7 cellular contexts compared by ENCODE assay signal in genomic region chr9:128124873-128125574, GRCh38. TPM values are rescaled to one million over a fixed set of nuclear protein-coding genes. Genes with fewer than 3 reads are reported as not detected.
DNase-seq lines count a peak whose midpoint lies in the region; ATAC-seq and TF ChIP-seq lines count a peak whose summit lies in the region.

No MANE protein-coding gene starts in this region.

- H3K9me3 Mint-ChIP-seq in activated CD4-positive, alpha-beta memory T cell treated with anti-CD3 and anti-CD28 coated beads for 36 hours: no peaks in the 10 kb centered on the region

- CTCF ChIA-PET in activated CD4-positive, alpha-beta memory T cell treated with anti-CD3 and anti-CD28 coated beads for 36 hours (lab: Charles Lee): interaction anchor here (0.6 to 5.1 kb wide), 11 partner anchors 7 to 219 kb away, joined by 3 to 48 read pairs (median 4); partner anchors contain the start of genes CIZ1 and SLC25A25

- H3K4me3 Mint-ChIP-seq in activated CD4-positive, alpha-beta memory T cell treated with anti-CD3 and anti-CD28 coated beads for 36 hours: no peak overlapping the region

- peaks cover 28% of the 10 kb centered on the region for H3K4me1 Mint-ChIP-seq in activated CD4-positive, alpha-beta memory T cell treated with anti-CD3 and anti-CD28 coated beads for 36 hours (ENCODE audit: low read depth)

- ATAC-seq in omental fat pad (ENCODE audit: low FRiP score): no peak
- no peak for ATAC-seq in HG03159 (IDR thresholded peaks at IDR 0.05; ENCODE audit: unreplicated experiment)
- ATAC-seq in GM21360 (IDR thresholded peaks at IDR 0.05; ENCODE audit: unreplicated experiment): no peak

- peaks cover 9% of the 10 kb centered on the region for H3K36me3 Mint-ChIP-seq in activated CD4-positive, alpha-beta memory T cell treated with anti-CD3 and anti-CD28 coated beads for 36 hours

- TF ChIP-seq CTCF in GM10266 (IDR thresholded peaks at IDR 0.05; ENCODE audit: control insufficient read depth, insufficient read depth, low read depth, missing control alignments): peak; percentile 71
- TF ChIP-seq CTCF in NB4 (IDR thresholded peaks at IDR 0.05; ENCODE audit: low read depth, low read length): peak; percentile 79
- peak in 1 of 3 donors; percentile 20 for TF ChIP-seq CTCF in omental fat pad (IDR thresholded peaks at IDR 0.05)

- no peak for TF ChIP-seq POLR2A in NB4 (IDR thresholded peaks at IDR 0.05; ENCODE audit: extremely low read depth, insufficient read length)

- H3K27me3 Mint-ChIP-seq in activated CD4-positive, alpha-beta memory T cell treated with anti-CD3 and anti-CD28 coated beads for 36 hours: no peaks in the 10 kb centered on the region

- DNase-seq in GM10266 (ENCODE audit: extremely low spot score) (no peak), NB4 (ENCODE audit: low read depth) (peak; percentile 79), fibroblast of the conjunctiva (ENCODE audit: low read depth) (peak; percentile 33), omental fat pad (ENCODE audit: low spot score) (peak; percentile 68)
- DNase-seq in activated CD4-positive, alpha-beta memory T cell treated with anti-CD3 and anti-CD28 coated beads for 36 hours: peak; percentile 74

- intact Hi-C loops in activated CD4-positive, alpha-beta memory T cell treated with anti-CD3 and anti-CD28 coated beads for 36 hours (cut with micrococcal nuclease): loop anchor here (5.0 kb wide), 3 partner anchors 33 to 338 kb away; partner anchors contain the start of genes CDK9 and CIZ1

- no peak overlapping the region for H3K27ac Mint-ChIP-seq in activated CD4-positive, alpha-beta memory T cell treated with anti-CD3 and anti-CD28 coated beads for 36 hours

- peak overlapping the region; percentile 92 for H3K4me3 ChIP-seq in NB4 (ENCODE audit: low read depth, low read length)

- POLR2A ChIA-PET in activated CD4-positive, alpha-beta memory T cell treated with anti-CD3 and anti-CD28 coated beads for 36 hours (lab: Charles Lee): no interaction called here

RNA-seq across cellular contexts. Expression of gene PTGES2, which starts 2.5 kb away (rescaled TPM):
- 10 to 100 TPM; 43.4 to 43.6 TPM for total RNA-seq in activated CD4-positive, alpha-beta memory T cell treated with anti-CD3 and anti-CD28 coated beads for 36 hours
- total RNA-seq in omental fat pad: 10 to 100 TPM; 34.6 to 59.4 (median 53.0) TPM

RNA-seq across cellular contexts. Expression of gene LCN2, which starts 24.2 kb away (rescaled TPM):
- total RNA-seq in activated CD4-positive, alpha-beta memory T cell treated with anti-CD3 and anti-CD28 coated beads for 36 hours: not detected
- 1 to 10 TPM in 2 of 4 donors, not detected in 2; 1.7 TPM for total RNA-seq in omental fat pad

RNA-seq across cellular contexts. Expression of gene BBLN, which starts 35.0 kb away (rescaled TPM):
- 10 to 100 TPM; 86.9 to 90.1 TPM for total RNA-seq in activated CD4-positive, alpha-beta memory T cell treated with anti-CD3 and anti-CD28 coated beads for 36 hours
- total RNA-seq in omental fat pad: 100 to 1,000 TPM; 117 to 174 (median 138) TPM

RNA-seq across cellular contexts. Expression of gene SLC25A25, which starts 57.0 kb away (rescaled TPM):
- 10 to 100 TPM; 17.1 to 17.3 TPM for total RNA-seq in activated CD4-positive, alpha-beta memory T cell treated with anti-CD3 and anti-CD28 coated beads for 36 hours
- 100 to 1,000 TPM in 2 of 4 donors, 10 to 100 TPM in 2; 37.8 to 147 (median 102) TPM for total RNA-seq in omental fat pad

RNA-seq across cellular contexts. Expression of gene NAIF1, which starts 57.9 kb away (rescaled TPM):
- total RNA-seq in activated CD4-positive, alpha-beta memory T cell treated with anti-CD3 and anti-CD28 coated beads for 36 hours: 10 to 100 TPM; 10.2 to 14.5 TPM
- 10 to 100 TPM in 1 of 4 donors, 1 to 10 TPM in 3; 5.3 to 13.1 (median 6.7) TPM for total RNA-seq in omental fat pad
